In genomic region chr4:168265327-168265726, GRCh38 we compare ENCODE assay signal across 31 cellular contexts.
"Had no signal": no experiment of that assay in that cellular context is flagged by ENCODE, and none has a peak within 500 bp of the region (broad histone marks: within the 10 kb centered on the region; RNA-seq: fewer than 3 reads in every experiment).

No MANE protein-coding gene starts in this region.

- H3K9me3 Mint-ChIP-seq: activated CD4-positive, alpha-beta memory T cell treated with anti-CD3 and anti-CD28 coated beads, Interleukin-2, amount 10 ng/mL, durations not matched to agents 7 days and 5 days; activated CD4-positive, alpha-beta T cell treated with anti-CD3 and anti-CD28 coated beads, Interleukin-2, amount 10 ng/mL, durations not matched to agents 7 days and 5 days; activated naive CD4-positive, alpha-beta T cell treated with anti-CD3 and anti-CD28 coated beads, Interleukin-2, amount 10 ng/mL, durations not matched to agents 7 days and 5 days; activated naive CD8-positive, alpha-beta T cell treated with anti-CD3 and anti-CD28 coated beads, Interleukin-2, amount 10 ng/mL, durations not matched to agents 7 days and 5 days; activated T-cell treated with anti-CD3 and anti-CD28 coated beads, Interleukin-2, amount 50 U/mL, for 24 hours; dendritic cell treated with granulocyte-macrophage colony-stimulating factor and Interleukin-4, amounts not matched to agents 40 ng/mL and 50 ng/mL, for 4 days; natural killer cell treated with Interleukin-12 subunit alpha and Interleukin-12 subunit beta and Interleukin-15 and Interleukin-18, amount 100 ng/mL, for 72 hours; stimulated activated memory B cell treated with anti-CD40 and anti-IgM and Interleukin-4, amounts not matched to agents 10 μg/mL and 1 μg/mL and 100 μg/mL, for 72 hours; WTC11 had no signal

- H3K4me1 Mint-ChIP-seq: activated naive CD4-positive, alpha-beta T cell treated with anti-CD3 and anti-CD28 coated beads, Interleukin-2, amount 10 ng/mL, durations not matched to agents 7 days and 5 days; stimulated activated memory B cell treated with anti-CD40 and anti-IgM and Interleukin-4, amounts not matched to agents 10 μg/mL and 1 μg/mL and 100 μg/mL, for 72 hours had no signal

- DNase-seq: activated CD4-positive, alpha-beta memory T cell treated with anti-CD3 and anti-CD28 coated beads, Interleukin-2, amount 10 ng/mL, durations not matched to agents 7 days and 5 days; activated CD4-positive, alpha-beta T cell treated with anti-CD3 and anti-CD28 coated beads for 1 hour; activated CD4-positive, alpha-beta T cell treated with anti-CD3 and anti-CD28 coated beads, Interleukin-2, amount 10 ng/mL, durations not matched to agents 7 days and 5 days; activated CD8-positive, alpha-beta memory T cell treated with anti-CD3 and anti-CD28 coated beads, Interleukin-2, amount 50 U/mL, for 48 hours; activated gamma-delta T cell; activated naive CD4-positive, alpha-beta T cell treated with anti-CD3 and anti-CD28 coated beads, Interleukin-2, amount 10 ng/mL, durations not matched to agents 7 days and 5 days; activated naive CD8-positive, alpha-beta T cell treated with anti-CD3 and anti-CD28 coated beads, Interleukin-2, amount 10 ng/mL, durations not matched to agents 7 days and 5 days; activated T-cell treated with anti-CD3 and anti-CD28 coated beads, Interleukin-2, amount 50 U/mL, for 24 hours; brain microvascular endothelial cell; central memory CD4-positive, alpha-beta T cell; effector CD4-positive, alpha-beta T cell; foreskin melanocyte; glutamatergic neuron; hippocampal formation; kidney; lower lobe of right lung; mesenchymal stem cell; right lobe of liver; stimulated activated CD4-positive, alpha-beta T cell treated with anti-CD3 and anti-CD28 coated beads, Interleukin-1b, Interleukin-23, amount 100 ng/mL, for 48 hours; stimulated activated CD4-positive, alpha-beta T cell treated with anti-CD3 and anti-CD28 coated beads, Interleukin-4, amount 100 ng/mL, for 4 hours; stimulated activated CD8-positive, alpha-beta memory T cell treated with anti-CD3 and anti-CD28 coated beads, Interleukin-4, amount 100 ng/mL, for 48 hours; stomach; T-helper 2 cell; tibial artery had no signal

- H3K4me3 Mint-ChIP-seq: activated CD4-positive, alpha-beta memory T cell treated with anti-CD3 and anti-CD28 coated beads, Interleukin-2, amount 10 ng/mL, durations not matched to agents 7 days and 5 days; activated CD4-positive, alpha-beta T cell treated with anti-CD3 and anti-CD28 coated beads, Interleukin-2, amount 10 ng/mL, durations not matched to agents 7 days and 5 days; activated naive CD4-positive, alpha-beta T cell treated with anti-CD3 and anti-CD28 coated beads, Interleukin-2, amount 10 ng/mL, durations not matched to agents 7 days and 5 days; activated naive CD8-positive, alpha-beta T cell treated with anti-CD3 and anti-CD28 coated beads, Interleukin-2, amount 10 ng/mL, durations not matched to agents 7 days and 5 days; activated T-cell treated with anti-CD3 and anti-CD28 coated beads, Interleukin-2, amount 50 U/mL, for 24 hours; dendritic cell treated with granulocyte-macrophage colony-stimulating factor and Interleukin-4, amounts not matched to agents 40 ng/mL and 50 ng/mL, for 4 days; natural killer cell treated with Interleukin-12 subunit alpha and Interleukin-12 subunit beta and Interleukin-15 and Interleukin-18, amount 100 ng/mL, for 72 hours; stimulated activated memory B cell treated with anti-CD40 and anti-IgM and Interleukin-4, amounts not matched to agents 10 μg/mL and 1 μg/mL and 100 μg/mL, for 72 hours; WTC11 had no signal

- H3K27me3 ChIP-seq: ascending aorta, brain microvascular endothelial cell, esophagus muscularis mucosa, right lobe of liver, stomach, tibial artery had no signal

- H3K36me3 ChIP-seq: brain microvascular endothelial cell had no signal

- H3K27ac ChIP-seq: brain microvascular endothelial cell, esophagus muscularis mucosa, lower lobe of right lung, right lobe of liver, stomach, tibial artery had no signal

- H3K9me3 ChIP-seq: ascending aorta, esophagus muscularis mucosa, lower lobe of right lung, right lobe of liver, stomach, tibial artery had no signal

- H3K27ac Mint-ChIP-seq: activated CD4-positive, alpha-beta memory T cell treated with anti-CD3 and anti-CD28 coated beads, Interleukin-2, amount 10 ng/mL, durations not matched to agents 7 days and 5 days; activated CD4-positive, alpha-beta T cell treated with anti-CD3 and anti-CD28 coated beads, Interleukin-2, amount 10 ng/mL, durations not matched to agents 7 days and 5 days; activated naive CD4-positive, alpha-beta T cell treated with anti-CD3 and anti-CD28 coated beads, Interleukin-2, amount 10 ng/mL, durations not matched to agents 7 days and 5 days; activated naive CD8-positive, alpha-beta T cell treated with anti-CD3 and anti-CD28 coated beads, Interleukin-2, amount 10 ng/mL, durations not matched to agents 7 days and 5 days; activated T-cell treated with anti-CD3 and anti-CD28 coated beads, Interleukin-2, amount 50 U/mL, for 24 hours; dendritic cell treated with granulocyte-macrophage colony-stimulating factor and Interleukin-4, amounts not matched to agents 40 ng/mL and 50 ng/mL, for 4 days; natural killer cell treated with Interleukin-12 subunit alpha and Interleukin-12 subunit beta and Interleukin-15 and Interleukin-18, amount 100 ng/mL, for 72 hours; stimulated activated memory B cell treated with anti-CD40 and anti-IgM and Interleukin-4, amounts not matched to agents 10 μg/mL and 1 μg/mL and 100 μg/mL, for 72 hours; WTC11 had no signal

- H3K27me3 Mint-ChIP-seq: activated CD4-positive, alpha-beta memory T cell treated with anti-CD3 and anti-CD28 coated beads, Interleukin-2, amount 10 ng/mL, durations not matched to agents 7 days and 5 days; activated CD4-positive, alpha-beta T cell treated with anti-CD3 and anti-CD28 coated beads, Interleukin-2, amount 10 ng/mL, durations not matched to agents 7 days and 5 days; activated naive CD4-positive, alpha-beta T cell treated with anti-CD3 and anti-CD28 coated beads, Interleukin-2, amount 10 ng/mL, durations not matched to agents 7 days and 5 days; activated naive CD8-positive, alpha-beta T cell treated with anti-CD3 and anti-CD28 coated beads, Interleukin-2, amount 10 ng/mL, durations not matched to agents 7 days and 5 days; activated T-cell treated with anti-CD3 and anti-CD28 coated beads, Interleukin-2, amount 50 U/mL, for 24 hours; dendritic cell treated with granulocyte-macrophage colony-stimulating factor and Interleukin-4, amounts not matched to agents 40 ng/mL and 50 ng/mL, for 4 days; natural killer cell treated with Interleukin-12 subunit alpha and Interleukin-12 subunit beta and Interleukin-15 and Interleukin-18, amount 100 ng/mL, for 72 hours; stimulated activated memory B cell treated with anti-CD40 and anti-IgM and Interleukin-4, amounts not matched to agents 10 μg/mL and 1 μg/mL and 100 μg/mL, for 72 hours had no signal

- H3K4me3 ChIP-seq: ascending aorta, esophagus muscularis mucosa, lower lobe of right lung, right lobe of liver, smooth muscle cell, stomach, tibial artery had no signal

- H3K4me1 ChIP-seq: ascending aorta, lower lobe of right lung, right lobe of liver had no signal

- ATAC-seq: lower lobe of right lung; natural killer cell treated with Interleukin-12 subunit alpha and Interleukin-12 subunit beta and Interleukin-15 and Interleukin-18, amount 100 ng/mL, for 72 hours; right lobe of liver; stimulated activated memory B cell treated with anti-CD40 and anti-IgM and Interleukin-4, amounts not matched to agents 10 μg/mL and 1 μg/mL and 100 μg/mL, for 72 hours; WTC11 had no signal
